17 cellular contexts compared by ENCODE assay signal in the genomic region with DNA sequence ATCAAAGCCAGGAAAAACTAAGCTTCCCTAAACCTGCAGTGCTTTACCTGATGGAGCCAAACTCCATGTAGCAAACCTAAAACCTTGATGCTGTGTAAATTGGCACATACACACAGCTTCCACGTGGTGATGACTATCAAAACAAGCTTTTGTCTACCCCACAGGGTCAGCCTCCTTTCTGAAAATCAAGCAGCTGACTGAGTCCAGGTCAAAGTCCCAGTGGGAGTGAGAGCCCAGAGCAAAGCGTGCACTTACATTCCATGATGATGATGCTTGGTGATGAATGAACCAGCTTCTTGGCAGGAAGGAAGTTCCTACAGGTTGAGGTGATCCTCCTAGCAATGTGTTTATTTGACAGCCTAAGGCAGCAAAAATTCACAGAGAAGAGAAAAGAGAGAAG.
DNase-seq lines count a peak whose midpoint lies in the region; ATAC-seq, FAIRE-seq and TF ChIP-seq lines count a peak whose summit lies in the region.
"Had no signal": no experiment of that assay in that cellular context is flagged by ENCODE, and none has a peak within 500 bp of the region (broad histone marks: within the 10 kb centered on the region; RNA-seq: fewer than 3 reads in every experiment).

No MANE protein-coding gene starts in this region.

- H3K9ac ChIP-seq in astrocyte (ENCODE audit: low read length): no peak overlapping the region

- ATAC-seq in HG03469 (IDR thresholded peaks at IDR 0.05; ENCODE audit: unreplicated experiment): no peak

- peaks cover 9% of the 10 kb centered on the region for H3K4me1 Mint-ChIP-seq in astrocyte (ENCODE audit: low read depth, unreplicated experiment)
- H3K4me1 Mint-ChIP-seq: neural crest cell had no signal

- H3K4me2 ChIP-seq in astrocyte (ENCODE audit: low read length): peak overlapping the region; percentile 29

- FAIRE-seq in astrocyte (lab: Jason Lieb, UNC): no peak

- no peaks in the 10 kb centered on the region for H3K27me3 ChIP-seq in astrocyte (ENCODE audit: insufficient read depth, low read length)
- H3K27me3 ChIP-seq: colonic mucosa had no signal

- H3K9me3 Mint-ChIP-seq in astrocyte (ENCODE audit: unreplicated experiment): no peaks in the 10 kb centered on the region
- H3K9me3 Mint-ChIP-seq: neural crest cell had no signal

- H3K36me3 Mint-ChIP-seq in astrocyte (ENCODE audit: low read depth, unreplicated experiment): no peaks in the 10 kb centered on the region

- H3K27ac ChIP-seq in 22Rv1: peak overlapping the region; percentile 57
- H3K27ac ChIP-seq in astrocyte (ENCODE audit: low read depth, low read length): peak overlapping the region; percentile 30
- H3K27ac ChIP-seq: colonic mucosa had no signal

- no peaks in the 10 kb centered on the region for H3K79me2 ChIP-seq in astrocyte (ENCODE audit: insufficient read depth, low read length)

- H3K4me1 ChIP-seq in astrocyte (ENCODE audit: insufficient read depth, low read length): no peaks in the 10 kb centered on the region
- H3K4me1 ChIP-seq: colonic mucosa had no signal

- no peaks in the 10 kb centered on the region for H3K9me3 ChIP-seq in astrocyte (ENCODE audit: insufficient read depth, low read depth, low read length)
- H3K9me3 ChIP-seq: colonic mucosa had no signal

- H3K27ac Mint-ChIP-seq in astrocyte (ENCODE audit: unreplicated experiment): no peak overlapping the region
- H3K27ac Mint-ChIP-seq: activated naive CD4-positive, alpha-beta T cell treated with anti-CD3 and anti-CD28 coated beads for 36 hours had no signal

- no peak overlapping the region for H3K4me3 Mint-ChIP-seq in astrocyte (ENCODE audit: unreplicated experiment)
- H3K4me3 Mint-ChIP-seq: activated naive CD4-positive, alpha-beta T cell treated with anti-CD3 and anti-CD28 coated beads for 36 hours; neural crest cell had no signal

- no peak overlapping the region for H3K4me3 ChIP-seq in astrocyte (ENCODE audit: insufficient read depth, low read depth, low read length)
- H3K4me3 ChIP-seq: colonic mucosa had no signal

- TF ChIP-seq CTCF in 22Rv1 (IDR thresholded peaks at IDR 0.05) (no peak), astrocyte (IDR thresholded peaks at IDR 0.05; ENCODE audit: insufficient read depth, low read depth, low read length) (no peak)

- peak; percentile 89 for DNase-seq in HS-5 (ENCODE audit: low read depth)
- DNase-seq in astrocyte (ENCODE audit: low read depth): peak; percentile 86
- peak; percentile 84 for DNase-seq in islet precursor cell
- DNase-seq in DMS53 (lab: John Stamatoyannopoulos, UW): no peak
- DNase-seq in activated CD4-positive, CD25-positive, alpha-beta regulatory T cell treated with anti-CD3 and anti-CD28 coated beads, Interleukin-2, amount 50 U/mL, for 72 hours: no peak
- no peak for DNase-seq in cerebellar cortex (ENCODE audit: low spot score)
- DNase-seq: ACHN; activated naive CD4-positive, alpha-beta T cell treated with anti-CD3 and anti-CD28 coated beads for 36 hours; colonic mucosa; foreskin melanocyte; H7; left cardiac atrium; NCI-H526; SHP77 had no signal

- peaks cover 3% of the 10 kb centered on the region for H3K27me3 Mint-ChIP-seq in astrocyte (ENCODE audit: low read depth, unreplicated experiment)

- no peak overlapping the region for H2AFZ ChIP-seq in astrocyte (ENCODE audit: low read depth, low read length)

- H4K20me1 ChIP-seq in astrocyte (ENCODE audit: insufficient read depth, low read length): no peaks in the 10 kb centered on the region

- H3K36me3 ChIP-seq in astrocyte (ENCODE audit: insufficient read depth, low read length): no peaks in the 10 kb centered on the region
- H3K36me3 ChIP-seq: colonic mucosa had no signal

Comparison
In these comparisons a context has a peak if more than half of its experiments do, and no peak if none do; other contexts are left out.
1. DNase-seq: peak in HS-5 (single experiment), astrocyte (single experiment) and islet precursor cell (single experiment); none in DMS53 (single experiment), activated CD4-positive, CD25-positive, alpha-beta regulatory T cell treated with anti-CD3 and anti-CD28 coated beads, Interleukin-2, amount 50 U/mL, for 72 hours (single experiment) and cerebellar cortex (single experiment).